ENCODE assay signal across 17 cellular contexts in genomic region chr1:195327361-195327760, GRCh38.
A peak's percentile ranks its signal among the peaks of the same experiment; 100 is the strongest.
DNase-seq lines count a peak whose midpoint lies in the region; ATAC-seq, FAIRE-seq and TF ChIP-seq lines count a peak whose summit lies in the region.
"Had no signal": no experiment of that assay in that cellular context is flagged by ENCODE, and none has a peak within 500 bp of the region (broad histone marks: within the 10 kb centered on the region; RNA-seq: fewer than 3 reads in every experiment).

No MANE protein-coding gene starts in this region.

- TF ChIP-seq EP300 in HepG2 (IDR thresholded peaks at IDR 0.05; ENCODE audit: low read depth in 2 of 2, low read length in 2 of 2) = no peak
- TF ChIP-seq EP300 in HepG2 (CRISPR knock-in tag; IDR thresholded peaks at IDR 0.05; ENCODE audit: borderline replicate concordance) = no peak

- H3K36me3 Mint-ChIP-seq in CD8-positive, alpha-beta T cell = no peaks in the 10 kb centered on the region
- no peaks in the 10 kb centered on the region for H3K36me3 Mint-ChIP-seq in type B pancreatic cell
- H3K36me3 Mint-ChIP-seq: CD14-positive monocyte; CD4-positive, alpha-beta memory T cell had no signal

- H3K27ac ChIP-seq in liver (ENCODE audit: low read depth in 1 of 2, low read length in 2 of 2) (peak overlapping the region; percentile 32 to 62), HepG2 (ENCODE audit: extremely low read length, insufficient read depth, low read length) (no peak overlapping the region), hepatocyte (peak overlapping the region; percentile 58)
- H3K27ac ChIP-seq in CD8-positive, alpha-beta T cell (ENCODE audit: low read depth, low read length) = no peak overlapping the region
- H3K27ac ChIP-seq: BLaER1 had no signal

- TF ChIP-seq CTCF in liver (IDR thresholded peaks at IDR 0.05; ENCODE audit: low read depth, low read length, missing input control) (no peak), HepG2 (CRISPR knock-in tag; IDR thresholded peaks at IDR 0.05) (no peak), hepatocyte (IDR thresholded peaks at IDR 0.05; ENCODE audit: poor library complexity) (no peak), type B pancreatic cell (conservative IDR thresholded peaks at IDR 0.05) (no peak)
- TF ChIP-seq CTCF in CD8-positive, alpha-beta T cell (IDR thresholded peaks at IDR 0.05) = no peak

- H3K4me2 ChIP-seq in HepG2 (ENCODE audit: low read depth, low read length) (no peak overlapping the region), hepatocyte (no peak overlapping the region)
- H3K4me2 ChIP-seq: BLaER1 had no signal

- DNase-seq in HepG2 (ENCODE audit: low spot score) (no peak), hepatocyte (ENCODE audit: low spot score) (no peak), HTR-8/SVneo (ENCODE audit: insufficient read length, low spot score) (no peak), type B pancreatic cell (ENCODE audit: extremely low spot score, unreplicated experiment) (no peak)
- no peak for DNase-seq in CD8-positive, alpha-beta T cell
- no peak for DNase-seq in activated effector memory CD4-positive, alpha-beta T cell treated with Interleukin-2 at 50 U/mL for 16 hours
- DNase-seq: 8988T; CD4-positive, alpha-beta memory T cell; DMS 273 treated with DMSO at 0.1 percent for 48 hours had no signal

- in situ Hi-C loops in HepG2 (cut with HindIII; ENCODE audit: extremely low pct_ligation_motif_present, low pct_unique_long_range_greater_than_20kb) = no loop called here

- H3K9me3 ChIP-seq in liver (ENCODE audit: control insufficient read depth in 4 of 4, low read length in 3 of 4) (no peaks in the 10 kb centered on the region), HepG2 (ENCODE audit: low read length) (no peaks in the 10 kb centered on the region), hepatocyte (ENCODE audit: low read depth) (no peaks in the 10 kb centered on the region), neuron (ENCODE audit: low read length) (no peaks in the 10 kb centered on the region)
- no peaks in the 10 kb centered on the region for H3K9me3 ChIP-seq in CD8-positive, alpha-beta T cell (ENCODE audit: low read length)
- H3K9me3 ChIP-seq: BLaER1, HAP-1 had no signal

- no peaks in the 10 kb centered on the region for H3K9me2 ChIP-seq in hepatocyte (replicated peaks; ENCODE audit: insufficient read depth)

- peaks cover 2% of the 10 kb centered on the region for H3K9me3 Mint-ChIP-seq in CD8-positive, alpha-beta T cell
- no peaks in the 10 kb centered on the region for H3K9me3 Mint-ChIP-seq in type B pancreatic cell

- WGBS in liver = 72% methylated on average over 1 of the region's 1 CpG
- WGBS in HepG2 (ENCODE audit: low lambda C conversion rate) = 0% methylated on average over 1 of the region's 1 CpG
- 83% methylated on average over 1 of the region's 1 CpG for WGBS in hepatocyte (ENCODE audit: low lambda C conversion rate, missing lambda C conversion rate)

- BruUV-seq in HepG2 (replicated peaks; lab: Mats Ljungman, UMichigan) = no TSS peak

- CTCF ChIA-PET in HepG2 (lab: Yijun Ruan, JAX; ENCODE audit: low intra/inter-chr PET ratio, low total read pairs) = no interaction called here
- CTCF ChIA-PET in CD8-positive, alpha-beta T cell (lab: Charles Lee) = no interaction called here

- H3K27me3 ChIP-seq in liver (ENCODE audit: control insufficient read depth in 4 of 4, insufficient read depth in 4 of 4, low read length in 3 of 4) (no peaks in the 10 kb centered on the region), HepG2 (ENCODE audit: control insufficient read depth in 1 of 2, insufficient read depth in 2 of 2, low read length in 2 of 2) (no peaks in the 10 kb centered on the region), hepatocyte (no peaks in the 10 kb centered on the region), neuron (ENCODE audit: insufficient read depth, low read length) (no peaks in the 10 kb centered on the region)
- H3K27me3 ChIP-seq in CD8-positive, alpha-beta T cell (ENCODE audit: insufficient read depth, low read length) = no peaks in the 10 kb centered on the region
- H3K27me3 ChIP-seq: BLaER1 had no signal

- no peak for TF ChIP-seq RAD21 in liver (IDR thresholded peaks at IDR 0.05)
- TF ChIP-seq RAD21 in HepG2 (CRISPR knock-in tag; IDR thresholded peaks at IDR 0.05) = no peak

- no peaks in the 10 kb centered on the region for H3K36me3 ChIP-seq in liver (ENCODE audit: control insufficient read depth in 4 of 4, insufficient read depth in 3 of 4, low read depth in 1 of 4, low read length in 3 of 4)
- H3K36me3 ChIP-seq in HepG2 (replicated peaks in 1 of 2; ENCODE audit: control insufficient read depth in 1 of 2, insufficient read depth in 2 of 2, low read length in 2 of 2) = no peaks in the 10 kb centered on the region
- H3K36me3 ChIP-seq in hepatocyte (replicated peaks; ENCODE audit: insufficient read depth, low read depth) = no peaks in the 10 kb centered on the region
- H3K36me3 ChIP-seq in neuron (ENCODE audit: insufficient read depth, low read length) = no peaks in the 10 kb centered on the region
- no peaks in the 10 kb centered on the region for H3K36me3 ChIP-seq in CD8-positive, alpha-beta T cell (ENCODE audit: insufficient read depth, low read length)
- H3K36me3 ChIP-seq: BLaER1, HAP-1 had no signal

- TF ChIP-seq POLR2A in HepG2 (IDR thresholded peaks at IDR 0.05; ENCODE audit: insufficient read depth in 1 of 2, low read depth in 2 of 2, low read length in 2 of 2) = no peak

- POLR2A ChIA-PET in HepG2 (lab: Yijun Ruan, JAX) = no interaction called here
- POLR2A ChIA-PET in CD8-positive, alpha-beta T cell (lab: Charles Lee) = no interaction called here

- no peaks in the 10 kb centered on the region for H3K27me3 Mint-ChIP-seq in CD8-positive, alpha-beta T cell (ENCODE audit: low read depth)
- no peaks in the 10 kb centered on the region for H3K27me3 Mint-ChIP-seq in type B pancreatic cell
- H3K27me3 Mint-ChIP-seq: CD4-positive, alpha-beta memory T cell had no signal

- no peak for FAIRE-seq in HepG2 (lab: Jason Lieb, UNC)
- no peak for FAIRE-seq in HTR-8/SVneo (lab: Jason Lieb, UNC)
- FAIRE-seq: G401.6, GM12891, GM18507 had no signal

- H4K20me1 ChIP-seq in HepG2 (ENCODE audit: insufficient read depth, low read length) (no peaks in the 10 kb centered on the region), hepatocyte (ENCODE audit: insufficient read depth, poor library complexity, severe bottlenecking) (no peaks in the 10 kb centered on the region)
- H4K20me1 ChIP-seq: BLaER1 had no signal

- no peak overlapping the region for H3K27ac Mint-ChIP-seq in CD8-positive, alpha-beta T cell
- no peak overlapping the region for H3K27ac Mint-ChIP-seq in type B pancreatic cell
- H3K27ac Mint-ChIP-seq: CD14-positive monocyte; CD4-positive, alpha-beta memory T cell had no signal

- H3K4me1 ChIP-seq in liver (ENCODE audit: control insufficient read depth in 4 of 4, insufficient read depth in 4 of 4, low read length in 3 of 4) (peaks cover 0 to 6% (median 1%) of the 10 kb centered on the region in 4 donors), HepG2 (ENCODE audit: insufficient read depth, low read length) (no peaks in the 10 kb centered on the region), hepatocyte (ENCODE audit: insufficient read depth) (peaks cover 5% of the 10 kb centered on the region), neuron (ENCODE audit: insufficient read depth, low read length) (no peaks in the 10 kb centered on the region)
- no peaks in the 10 kb centered on the region for H3K4me1 ChIP-seq in CD8-positive, alpha-beta T cell (ENCODE audit: insufficient read depth, low read length)
- H3K4me1 ChIP-seq: BLaER1, HAP-1 had no signal

- H3K4me3 ChIP-seq in liver (ENCODE audit: low read depth in 1 of 3, low read length in 3 of 3) (no peak overlapping the region), HepG2 (replicated peaks in 1 of 3; ENCODE audit: insufficient read depth in 1 of 3, low read depth in 2 of 3, low read length in 3 of 3) (no peak overlapping the region), hepatocyte (no peak overlapping the region), neuron (ENCODE audit: low read length) (no peak overlapping the region)
- no peak overlapping the region for H3K4me3 ChIP-seq in CD8-positive, alpha-beta T cell (ENCODE audit: low read depth, low read length)
- H3K4me3 ChIP-seq: BLaER1, HAP-1 had no signal

- no peaks in the 10 kb centered on the region for H3K4me1 Mint-ChIP-seq in CD8-positive, alpha-beta T cell (ENCODE audit: low read depth)
- peaks cover 8% of the 10 kb centered on the region for H3K4me1 Mint-ChIP-seq in type B pancreatic cell (ENCODE audit: unreplicated experiment)
- H3K4me1 Mint-ChIP-seq: CD14-positive monocyte; CD4-positive, alpha-beta memory T cell had no signal

- intact Hi-C loops in HepG2 (cut with micrococcal nuclease; ENCODE audit: unreplicated experiment) = no loop called here
- intact Hi-C loops in CD8-positive, alpha-beta T cell (cut with DNase I, micrococcal nuclease) = no loop called here

- no peak overlapping the region for H3K4me3 Mint-ChIP-seq in CD8-positive, alpha-beta T cell
- H3K4me3 Mint-ChIP-seq in type B pancreatic cell = no peak overlapping the region
- H3K4me3 Mint-ChIP-seq: CD14-positive monocyte; CD4-positive, alpha-beta memory T cell had no signal

- H3K79me2 ChIP-seq in HepG2 (ENCODE audit: insufficient read depth, low read length) (no peaks in the 10 kb centered on the region), hepatocyte (no peaks in the 10 kb centered on the region)

- H3K9ac ChIP-seq in liver (ENCODE audit: low read depth in 1 of 2, low read length in 2 of 2) (no peak overlapping the region), HepG2 (ENCODE audit: insufficient read depth, low read depth, low read length) (no peak overlapping the region)
- H3K9ac ChIP-seq: BLaER1 had no signal

- no peak for ATAC-seq in HepG2
- no peak for ATAC-seq in CD8-positive, alpha-beta T cell

- H2AFZ ChIP-seq in HepG2 (ENCODE audit: low read length) (no peak overlapping the region), hepatocyte (no peak overlapping the region), neuron (ENCODE audit: low read depth, low read length) (peak overlapping the region; percentile 61)

TF ChIP-seq in liver, 16 proteins besides CTCF, POLR2A, EP300 and RAD21:
- TF ChIP-seq JUND (IDR thresholded peaks at IDR 0.05) = no peak

TF ChIP-seq in HepG2, 621 proteins besides CTCF, POLR2A, EP300 and RAD21 (continues in another document):
- TF ChIP-seq NFYB (CRISPR knock-in tag; IDR thresholded peaks at IDR 0.05) = no peak
- no peak for TF ChIP-seq TBX3 (IDR thresholded peaks at IDR 0.05; ENCODE audit: borderline replicate concordance)
- TF ChIP-seq ARID2 (CRISPR knock-in tag; IDR thresholded peaks at IDR 0.05; ENCODE audit: borderline replicate concordance) = no peak
- TF ChIP-seq, protein P1, sequence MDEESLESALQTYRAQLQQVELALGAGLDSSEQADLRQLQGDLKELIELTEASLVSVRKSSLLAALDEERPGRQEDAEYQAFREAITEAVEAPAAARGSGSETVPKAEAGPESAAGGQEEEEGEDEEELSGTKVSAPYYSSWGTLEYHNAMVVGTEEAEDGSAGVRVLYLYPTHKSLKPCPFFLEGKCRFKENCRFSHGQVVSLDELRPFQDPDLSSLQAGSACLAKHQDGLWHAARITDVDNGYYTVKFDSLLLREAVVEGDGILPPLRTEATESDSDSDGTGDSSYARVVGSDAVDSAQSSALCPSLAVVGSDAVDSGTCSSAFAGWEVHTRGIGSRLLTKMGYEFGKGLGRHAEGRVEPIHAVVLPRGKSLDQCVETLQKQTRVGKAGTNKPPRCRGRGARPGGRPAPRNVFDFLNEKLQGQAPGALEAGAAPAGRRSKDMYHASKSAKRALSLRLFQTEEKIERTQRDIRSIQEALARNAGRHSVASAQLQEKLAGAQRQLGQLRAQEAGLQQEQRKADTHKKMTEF (CRISPR knock-in tag; IDR thresholded peaks at IDR 0.05) = no peak

Comparison
In these comparisons a context has a peak if more than half of its experiments do, and no peak if none do; other contexts are left out.
1. H3K27ac ChIP-seq: peak in liver (2 of 2) and hepatocyte (single experiment); none in HepG2 (single experiment) and CD8-positive, alpha-beta T cell (single experiment).